ENCODE assay signal across 11 cellular contexts in the genomic region with DNA sequence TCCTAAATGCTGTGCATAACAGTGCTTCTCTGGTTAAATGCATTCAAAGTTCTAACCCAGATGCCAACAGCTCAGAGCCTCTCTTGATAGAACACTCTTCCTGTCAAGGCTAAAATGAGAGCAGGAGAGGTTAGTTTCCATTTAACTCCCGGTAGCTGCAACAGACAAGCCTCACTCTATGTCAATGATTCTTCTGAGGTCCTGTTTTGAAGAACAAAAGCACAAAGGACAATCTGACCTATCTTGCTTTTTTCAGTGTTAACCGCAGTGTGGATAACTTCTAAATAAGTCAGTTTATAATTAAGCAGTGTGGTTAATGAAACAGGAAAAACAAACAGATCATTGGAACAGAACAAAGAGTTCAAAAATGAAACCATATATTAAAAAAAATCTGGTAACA.
A peak's percentile ranks its signal among the peaks of the same experiment; 100 is the strongest.
DNase-seq lines count a peak whose midpoint lies in the region; ATAC-seq and TF ChIP-seq lines count a peak whose summit lies in the region.
"Had no signal": no experiment of that assay in that cellular context is flagged by ENCODE, and none has a peak within 500 bp of the region (broad histone marks: within the 10 kb centered on the region; RNA-seq: fewer than 3 reads in every experiment).

No MANE protein-coding gene starts in this region.

- H3K79me2 ChIP-seq in parathyroid adenoma, result no peaks in the 10 kb centered on the region

- no peak overlapping the region for H3K9ac ChIP-seq in parathyroid adenoma

- peak overlapping the region; percentile 48 for H2AFZ ChIP-seq in parathyroid adenoma

- peaks cover 11% of the 10 kb centered on the region for H3K4me1 ChIP-seq in parathyroid adenoma

- H3K27ac ChIP-seq in parathyroid adenoma, result no peak overlapping the region

- H3K36me3 Mint-ChIP-seq in activated T-cell treated with anti-CD3 and anti-CD28 coated beads, Interleukin-2, amount 50 U/mL, for 24 hours (ENCODE audit: low read depth), result no peaks in the 10 kb centered on the region

- peak overlapping the region; percentile 46 for H3K4me3 Mint-ChIP-seq in activated T-cell treated with anti-CD3 and anti-CD28 coated beads, Interleukin-2, amount 50 U/mL, for 24 hours

- no peaks in the 10 kb centered on the region for H3K9me3 Mint-ChIP-seq in activated T-cell treated with anti-CD3 and anti-CD28 coated beads, Interleukin-2, amount 50 U/mL, for 24 hours

- no peaks in the 10 kb centered on the region for H3K27me3 ChIP-seq in parathyroid adenoma (ENCODE audit: control insufficient read depth, insufficient read depth, low read length)

- peak; percentile 36 for ATAC-seq in HG03196 (IDR thresholded peaks at IDR 0.05; ENCODE audit: unreplicated experiment)
- ATAC-seq in HG03045 (IDR thresholded peaks at IDR 0.05; ENCODE audit: unreplicated experiment), result no peak

- no peak overlapping the region for H3K4me2 ChIP-seq in parathyroid adenoma (ENCODE audit: low read length)

- no peaks in the 10 kb centered on the region for H3K27me3 Mint-ChIP-seq in activated T-cell treated with anti-CD3 and anti-CD28 coated beads, Interleukin-2, amount 50 U/mL, for 24 hours

- peak overlapping the region; percentile 64 for H3K27ac Mint-ChIP-seq in activated T-cell treated with anti-CD3 and anti-CD28 coated beads, Interleukin-2, amount 50 U/mL, for 24 hours

- H3K4me3 ChIP-seq in parathyroid adenoma (ENCODE audit: low read depth, low read length), result no peak overlapping the region

- H3K9me3 ChIP-seq in parathyroid adenoma (ENCODE audit: control insufficient read depth, low read length), result no peaks in the 10 kb centered on the region

- H3K36me3 ChIP-seq in parathyroid adenoma (ENCODE audit: control insufficient read depth, insufficient read depth, low read length), result no peaks in the 10 kb centered on the region

- no peak for TF ChIP-seq CTCF in parathyroid adenoma (IDR thresholded peaks at IDR 0.05)

- no peak for DNase-seq in activated T-cell treated with anti-CD3 and anti-CD28 coated beads, Interleukin-2, amount 50 U/mL, for 24 hours
- DNase-seq in activated T-cell treated with anti-CD3 and anti-CD28 coated beads for 4 hours (no peak), amniotic epithelial cell (ENCODE audit: low read depth) (peak; percentile 13), putamen (ENCODE audit: low spot score) (no peak), COR-L47 (lab: John Stamatoyannopoulos, UW) (no peak)
- DNase-seq: activated CD4-positive, alpha-beta T cell treated with anti-CD3 and anti-CD28 coated beads, Interleukin-2, amount 50 U/mL, for 1 hour; AML-193; NCI-H187 had no signal

- peaks cover 66% of the 10 kb centered on the region for H3K4me1 Mint-ChIP-seq in activated T-cell treated with anti-CD3 and anti-CD28 coated beads, Interleukin-2, amount 50 U/mL, for 24 hours (ENCODE audit: low read depth)
